Comparison of ENCODE assay signal across 8 cellular contexts in genomic region chr19:52094526-52094925, GRCh38. TPM values are rescaled to one million over a fixed set of nuclear protein-coding genes. Genes with fewer than 3 reads are reported as not detected.
DNase-seq lines count a peak whose midpoint lies in the region; ATAC-seq lines count a peak whose summit lies in the region.

No MANE protein-coding gene starts in this region.

- peaks cover 22% of the 10 kb centered on the region for H3K4me1 Mint-ChIP-seq in activated T-helper 1 cell treated with anti-CD3 and anti-CD28 coated beads, Interleukin-12 subunit alpha, Interleukin-12 subunit beta, Interleukin-2, Interleukin-4 antibody, amounts not matched to agents 30 ng/mL and 10 ng/mL and 1 ng/mL, durations not matched to agents 14 hours and 24 hours and 36 hours (ENCODE audit: low read depth)
- peaks cover 25% of the 10 kb centered on the region for H3K4me1 Mint-ChIP-seq in stimulated activated naive CD8-positive, alpha-beta T cell treated with anti-CD3 and anti-CD28 coated beads, Interleukin-15, amount 100 ng/mL, for 72 hours

- H3K4me3 Mint-ChIP-seq in activated T-helper 1 cell treated with anti-CD3 and anti-CD28 coated beads, Interleukin-12 subunit alpha, Interleukin-12 subunit beta, Interleukin-2, Interleukin-4 antibody, amounts not matched to agents 30 ng/mL and 10 ng/mL and 1 ng/mL, durations not matched to agents 14 hours and 24 hours and 36 hours = peak overlapping the region; percentile 92
- peak overlapping the region; percentile 94 to 97 for H3K4me3 Mint-ChIP-seq in stimulated activated naive CD8-positive, alpha-beta T cell treated with anti-CD3 and anti-CD28 coated beads, Interleukin-15, amount 100 ng/mL, for 72 hours

- intact Hi-C loops in activated T-helper 1 cell treated with anti-CD3 and anti-CD28 coated beads, Interleukin-12 subunit alpha, Interleukin-12 subunit beta, Interleukin-2, Interleukin-4 antibody, amounts not matched to agents 30 ng/mL and 10 ng/mL and 1 ng/mL, durations not matched to agents 14 hours and 24 hours and 36 hours (cut with micrococcal nuclease) = loop anchor here (2.0 kb wide), 1 partner anchor 46 kb away; the partner anchor contains the start of gene ZNF432

- H3K27me3 Mint-ChIP-seq in activated T-helper 1 cell treated with anti-CD3 and anti-CD28 coated beads, Interleukin-12 subunit alpha, Interleukin-12 subunit beta, Interleukin-2, Interleukin-4 antibody, amounts not matched to agents 30 ng/mL and 10 ng/mL and 1 ng/mL, durations not matched to agents 14 hours and 24 hours and 36 hours (ENCODE audit: insufficient read depth) = no peaks in the 10 kb centered on the region
- no peaks in the 10 kb centered on the region for H3K27me3 Mint-ChIP-seq in stimulated activated naive CD8-positive, alpha-beta T cell treated with anti-CD3 and anti-CD28 coated beads, Interleukin-15, amount 100 ng/mL, for 72 hours

- H3K9me3 Mint-ChIP-seq in activated T-helper 1 cell treated with anti-CD3 and anti-CD28 coated beads, Interleukin-12 subunit alpha, Interleukin-12 subunit beta, Interleukin-2, Interleukin-4 antibody, amounts not matched to agents 30 ng/mL and 10 ng/mL and 1 ng/mL, durations not matched to agents 14 hours and 24 hours and 36 hours = peaks cover 89% of the 10 kb centered on the region
- peaks cover 41 to 91% of the 10 kb centered on the region in 2 donors for H3K9me3 Mint-ChIP-seq in stimulated activated naive CD8-positive, alpha-beta T cell treated with anti-CD3 and anti-CD28 coated beads, Interleukin-15, amount 100 ng/mL, for 72 hours

- ATAC-seq in stimulated activated naive CD8-positive, alpha-beta T cell treated with anti-CD3 and anti-CD28 coated beads, Interleukin-15, amount 100 ng/mL, for 72 hours = no peak

- DNase-seq in DMS79 treated with DMSO at 0.1 percent for 48 hours (lab: John Stamatoyannopoulos, UW) (peak; percentile 15), DMS79 (lab: John Stamatoyannopoulos, UW) (no peak), NCI-H1092 (lab: John Stamatoyannopoulos, UW) (no peak), cortex of kidney (lab: John Stamatoyannopoulos, UW) (no peak)
- DNase-seq in activated T-helper 1 cell treated with anti-CD3 and anti-CD28 coated beads, Interleukin-12 subunit alpha, Interleukin-12 subunit beta, Interleukin-2, Interleukin-4 antibody, amounts not matched to agents 30 ng/mL and 10 ng/mL and 1 ng/mL, durations not matched to agents 14 hours and 24 hours and 36 hours (ENCODE audit: low spot score) = no peak
- no peak for DNase-seq in stimulated activated naive CD8-positive, alpha-beta T cell treated with anti-CD3 and anti-CD28 coated beads, Interleukin-15, amount 100 ng/mL, for 72 hours
- DNase-seq in activated CD4-positive, CD25-positive, alpha-beta regulatory T cell treated with anti-CD3 and anti-CD28 coated beads, Interleukin-2, amount 50 U/mL, for 72 hours = no peak

- peaks cover 47% of the 10 kb centered on the region for H3K36me3 Mint-ChIP-seq in activated T-helper 1 cell treated with anti-CD3 and anti-CD28 coated beads, Interleukin-12 subunit alpha, Interleukin-12 subunit beta, Interleukin-2, Interleukin-4 antibody, amounts not matched to agents 30 ng/mL and 10 ng/mL and 1 ng/mL, durations not matched to agents 14 hours and 24 hours and 36 hours (ENCODE audit: low read depth)

- H3K9me3 ChIP-seq in iPS-18c (ENCODE audit: control insufficient read depth, insufficient read depth, low read length) = peaks cover 6% of the 10 kb centered on the region

- peak overlapping the region; percentile 81 for H3K4me3 ChIP-seq in iPS-18c (ENCODE audit: insufficient read depth, low read depth, low read length)

- peak overlapping the region; percentile 90 for H3K27ac Mint-ChIP-seq in activated T-helper 1 cell treated with anti-CD3 and anti-CD28 coated beads, Interleukin-12 subunit alpha, Interleukin-12 subunit beta, Interleukin-2, Interleukin-4 antibody, amounts not matched to agents 30 ng/mL and 10 ng/mL and 1 ng/mL, durations not matched to agents 14 hours and 24 hours and 36 hours
- peak overlapping the region; percentile 98 to 99 for H3K27ac Mint-ChIP-seq in stimulated activated naive CD8-positive, alpha-beta T cell treated with anti-CD3 and anti-CD28 coated beads, Interleukin-15, amount 100 ng/mL, for 72 hours

RNA-seq across cellular contexts. Expression of gene ZNF841, which starts 1.0 kb away (rescaled TPM):
- total RNA-seq in activated T-helper 1 cell treated with anti-CD3 and anti-CD28 coated beads, Interleukin-12 subunit alpha, Interleukin-12 subunit beta, Interleukin-2, Interleukin-4 antibody, amounts not matched to agents 30 ng/mL and 10 ng/mL and 1 ng/mL, durations not matched to agents 14 hours and 24 hours and 36 hours = 13.7 and 16.1 TPM in 2 replicates

RNA-seq across cellular contexts. Expression of gene ZNF616, which starts 45.2 kb away (rescaled TPM):
- total RNA-seq in activated T-helper 1 cell treated with anti-CD3 and anti-CD28 coated beads, Interleukin-12 subunit alpha, Interleukin-12 subunit beta, Interleukin-2, Interleukin-4 antibody, amounts not matched to agents 30 ng/mL and 10 ng/mL and 1 ng/mL, durations not matched to agents 14 hours and 24 hours and 36 hours = 4.1 and 6.7 TPM in 2 replicates

RNA-seq across cellular contexts. Expression of gene ZNF432, which starts 45.9 kb away (rescaled TPM):
- total RNA-seq in activated T-helper 1 cell treated with anti-CD3 and anti-CD28 coated beads, Interleukin-12 subunit alpha, Interleukin-12 subunit beta, Interleukin-2, Interleukin-4 antibody, amounts not matched to agents 30 ng/mL and 10 ng/mL and 1 ng/mL, durations not matched to agents 14 hours and 24 hours and 36 hours = 12.5 and 15.0 TPM in 2 replicates
